18 cellular contexts compared by ENCODE assay signal in genomic region chr7:77783111-77783510, GRCh38. TPM values are rescaled to one million over a fixed set of nuclear protein-coding genes. Genes with fewer than 3 reads are reported as not detected.
DNase-seq lines count a peak whose midpoint lies in the region; ATAC-seq, FAIRE-seq and TF ChIP-seq lines count a peak whose summit lies in the region.
"Had no signal": no experiment of that assay in that cellular context is flagged by ENCODE, and none has a peak within 500 bp of the region (broad histone marks: within the 10 kb centered on the region; RNA-seq: fewer than 3 reads in every experiment).

No MANE protein-coding gene starts in this region.

- peaks cover 44% of the 10 kb centered on the region for H3K36me3 Mint-ChIP-seq in T-cell
- peaks cover 0 to 54% (median 13%) of the 10 kb centered on the region in 3 donors for H3K36me3 Mint-ChIP-seq in naive thymus-derived CD8-positive, alpha-beta T cell

- no peaks in the 10 kb centered on the region for H3K27me3 Mint-ChIP-seq in T-cell
- no peaks in the 10 kb centered on the region for H3K27me3 Mint-ChIP-seq in naive thymus-derived CD8-positive, alpha-beta T cell

- POLR2A ChIA-PET in T-cell (lab: Charles Lee) = no interaction called here
- POLR2A ChIA-PET in naive thymus-derived CD8-positive, alpha-beta T cell (lab: Charles Lee) = interaction anchor here (1.1 to 1.4 kb wide), 2 partner anchors 14 to 109 kb away, joined by 3 to 5 read pairs; no protein-coding TSS in a partner anchor

- peaks cover 0 to 8% (median 0%) of the 10 kb centered on the region in 3 donors for H3K4me1 Mint-ChIP-seq in T-cell
- peaks cover 0 to 4% (median 0%) of the 10 kb centered on the region in 4 donors for H3K4me1 Mint-ChIP-seq in naive thymus-derived CD8-positive, alpha-beta T cell
- H3K4me1 Mint-ChIP-seq: H9 had no signal

- H3K4me3 ChIP-seq in fibroblast of the aortic adventitia (ENCODE audit: low read depth, low read length) = no peak overlapping the region
- peak overlapping the region in 1 of 2 donors; percentile 11 for H3K4me3 ChIP-seq in mucosa of rectum (ENCODE audit: low read length in 2 of 2)
- H3K4me3 ChIP-seq: A549, BLaER1, GM12878 had no signal

- peak overlapping the region; percentile 23 to 39 for H3K27ac Mint-ChIP-seq in T-cell
- H3K27ac Mint-ChIP-seq in naive thymus-derived CD8-positive, alpha-beta T cell = peak overlapping the region in 1 of 10 donors; percentile 73
- H3K27ac Mint-ChIP-seq: CD8-positive, alpha-beta T cell had no signal

- peak; percentile 60 for DNase-seq in COLO829 (ENCODE audit: low spot score)
- DNase-seq in T-cell = no peak
- DNase-seq in fibroblast of the aortic adventitia (ENCODE audit: low read depth) = peak; percentile 37
- DNase-seq in NCI-H1048 (lab: John Stamatoyannopoulos, UW) = no peak
- DNase-seq in naive thymus-derived CD8-positive, alpha-beta T cell = no peak
- DNase-seq in RCC 7860 (ENCODE audit: low spot score) = no peak
- DNase-seq: CD8-positive, alpha-beta T cell; DMS53; EL; H9; NCI-H1417 treated with DMSO at 0.1 percent for 48 hours; NCI-H1930; SIG-M5 had no signal

- H3K27me3 ChIP-seq in mucosa of rectum (ENCODE audit: control insufficient read depth in 2 of 2, insufficient read depth in 2 of 2, low read length in 2 of 2) = no peaks in the 10 kb centered on the region
- H3K27me3 ChIP-seq: BLaER1 had no signal

- H3K27ac ChIP-seq in mucosa of rectum (ENCODE audit: low read depth in 2 of 2, low read length in 2 of 2) = peak overlapping the region; percentile 65 to 68
- H3K27ac ChIP-seq: A549, BLaER1 had no signal

- no peak overlapping the region for H3K9ac ChIP-seq in mucosa of rectum (ENCODE audit: low read depth in 1 of 2, low read length in 2 of 2)
- H3K9ac ChIP-seq: BLaER1 had no signal

- no peak overlapping the region for H3K4me3 Mint-ChIP-seq in T-cell
- no peak overlapping the region for H3K4me3 Mint-ChIP-seq in naive thymus-derived CD8-positive, alpha-beta T cell
- H3K4me3 Mint-ChIP-seq: CD8-positive, alpha-beta T cell; H9 had no signal

- CTCF ChIA-PET in T-cell (lab: Charles Lee) = interaction anchor here in 1 of 2 donors (1.3 kb wide), 1 partner anchor 24 kb away, joined by 3 read pairs; no protein-coding TSS in a partner anchor

- H3K36me3 ChIP-seq in mucosa of rectum (ENCODE audit: control insufficient read depth in 2 of 2, insufficient read depth in 2 of 2, low read length in 2 of 2) = peaks cover 7 to 10% of the 10 kb centered on the region in 2 donors

- no peaks in the 10 kb centered on the region for H3K9me3 Mint-ChIP-seq in T-cell
- no peaks in the 10 kb centered on the region for H3K9me3 Mint-ChIP-seq in naive thymus-derived CD8-positive, alpha-beta T cell

- FAIRE-seq in RCC 7860 (lab: Jason Lieb, UNC) = no peak
- FAIRE-seq: A549, GM12878, HepG2 had no signal

- no peaks in the 10 kb centered on the region for H3K9me3 ChIP-seq in mucosa of rectum (ENCODE audit: control insufficient read depth in 2 of 2, low read length in 2 of 2)

- H3K4me1 ChIP-seq in mucosa of rectum (ENCODE audit: control insufficient read depth in 2 of 2, insufficient read depth in 2 of 2, low read length in 2 of 2) = peaks cover 9 to 25% of the 10 kb centered on the region in 2 donors
- H3K4me1 ChIP-seq: A549, BLaER1 had no signal

- TF ChIP-seq CTCF in fibroblast of the aortic adventitia (IDR thresholded peaks at IDR 0.05; ENCODE audit: insufficient read depth, low read length) = no peak

- ATAC-seq in T-cell (replicated peaks in 1 of 4) = no peak
- no peak for ATAC-seq in naive thymus-derived CD8-positive, alpha-beta T cell
- ATAC-seq: A549; CD8-positive, alpha-beta T cell; GM12878; HepG2 had no signal

RNA-seq across cellular contexts. Expression of gene TMEM60, which starts 15.1 kb away (rescaled TPM):
- total RNA-seq in T-cell (10 to 100 TPM in 3 of 5 donors, 1 to 10 TPM in 2; 3.6 to 13.0 (median 10.6) TPM), fibroblast of the aortic adventitia (ENCODE audit: low replicate concordance) (11.0 and 29.6 TPM in 2 replicates)
- total RNA-seq in naive thymus-derived CD8-positive, alpha-beta T cell = 1 to 10 TPM; 7.5 to 8.4 TPM
- 10 to 100 TPM in 1 of 3 donors, 1 to 10 TPM in 2; 6.7 to 18.6 (median 9.1) TPM for polyA plus RNA-seq in naive thymus-derived CD8-positive, alpha-beta T cell

RNA-seq across cellular contexts. Expression of gene PHTF2, which starts 15.5 kb away (rescaled TPM):
- total RNA-seq in T-cell (10 to 100 TPM; 19.7 to 35.8 (median 28.0) TPM), fibroblast of the aortic adventitia (ENCODE audit: low replicate concordance) (17.4 and 47.5 TPM in 2 replicates)
- total RNA-seq in naive thymus-derived CD8-positive, alpha-beta T cell = 10 to 100 TPM; 12.3 to 14.8 TPM
- polyA plus RNA-seq in naive thymus-derived CD8-positive, alpha-beta T cell = 1 to 10 TPM; 4.5 to 4.9 (median 4.7) TPM

Comparison
In these comparisons a context has a peak if more than half of its experiments do, and no peak if none do; other contexts are left out.
1. DNase-seq: peak in COLO829 (single experiment) and fibroblast of the aortic adventitia (single experiment); none in T-cell (0 of 34), NCI-H1048 (single experiment), naive thymus-derived CD8-positive, alpha-beta T cell (0 of 10) and RCC 7860 (single experiment).